8 cellular contexts compared by ENCODE assay signal in genomic region chr10:71726673-71727428, GRCh38. TPM values are rescaled to one million over a fixed set of nuclear protein-coding genes. Genes with fewer than 3 reads are reported as not detected.
DNase-seq lines count a peak whose midpoint lies in the region; ATAC-seq, FAIRE-seq and TF ChIP-seq lines count a peak whose summit lies in the region.

No MANE protein-coding gene starts in this region.

- peak overlapping the region; percentile 88; the same call in 1 of the 2 replicates for H2AFZ ChIP-seq in KMS-11 (ENCODE audit: low read depth)

- ATAC-seq in CD8-positive, alpha-beta T cell, result peak; percentile 45
- ATAC-seq in GM21390 (IDR thresholded peaks at IDR 0.05; ENCODE audit: unreplicated experiment), result peak; percentile 31

- peaks cover 83% of the 10 kb centered on the region for H3K4me1 Mint-ChIP-seq in CD8-positive, alpha-beta T cell (ENCODE audit: low read depth)

- no peaks in the 10 kb centered on the region for H3K9me3 Mint-ChIP-seq in CD8-positive, alpha-beta T cell

- no peak for TF ChIP-seq CTCF in CD8-positive, alpha-beta T cell (IDR thresholded peaks at IDR 0.05)
- TF ChIP-seq CTCF in KMS-11 (conservative IDR thresholded peaks at IDR 0.05; ENCODE audit: low read depth, low read length) (no peak), bronchial epithelial cell (IDR thresholded peaks at IDR 0.05; ENCODE audit: insufficient read depth, low read length, severe bottlenecking) (no peak)

- H3K27ac ChIP-seq in CD8-positive, alpha-beta T cell (ENCODE audit: low read depth, low read length), result peak overlapping the region; percentile 75
- no peak overlapping the region; the same call in 1 of the 2 replicates for H3K27ac ChIP-seq in KMS-11

- DNase-seq in CD8-positive, alpha-beta T cell, result peak in 2 of 7 experiments; percentile 45 to 62
- no peak for DNase-seq in bronchial epithelial cell (ENCODE audit: low read depth)
- DNase-seq in stimulated activated CD4-positive, alpha-beta T cell treated with anti-CD3 and anti-CD28 coated beads, TNF-alpha, amount 100 ng/mL, for 24 hours (ENCODE audit: low read depth in 3 of 3), result peak in 2 of 3 experiments; percentile 41 to 63
- no peak for DNase-seq in amygdala (lab: John Stamatoyannopoulos, UW)
- no peak for DNase-seq in NCI-H510A (lab: John Stamatoyannopoulos, UW)
- no peak for DNase-seq in NCI-H1048 (lab: John Stamatoyannopoulos, UW)

- no peak overlapping the region; the same call in 1 of the 2 replicates for H3K9ac ChIP-seq in KMS-11

- H3K27me3 Mint-ChIP-seq in CD8-positive, alpha-beta T cell (ENCODE audit: low read depth), result no peaks in the 10 kb centered on the region

- H3K36me3 ChIP-seq in CD8-positive, alpha-beta T cell (ENCODE audit: insufficient read depth, low read length), result no peaks in the 10 kb centered on the region
- no peaks in the 10 kb centered on the region for H3K36me3 ChIP-seq in KMS-11 (ENCODE audit: insufficient read depth)
- H3K36me3 ChIP-seq in bronchial epithelial cell (ENCODE audit: control insufficient read depth, insufficient read depth, low read length), result no peaks in the 10 kb centered on the region

- no peaks in the 10 kb centered on the region for H3K79me2 ChIP-seq in KMS-11 (ENCODE audit: insufficient read depth, low read depth)

- intact Hi-C loops in CD8-positive, alpha-beta T cell (cut with DNase I, micrococcal nuclease), result loop anchor here (1.0 to 2.0 kb wide), 6 partner anchors 9 to 46 kb away; partner anchors contain the start of gene VSIR (in 2 of the 2)

- FAIRE-seq in bronchial epithelial cell (lab: Jason Lieb, UNC), result peak; percentile 50

- H3K9me3 ChIP-seq in CD8-positive, alpha-beta T cell (ENCODE audit: low read length), result no peaks in the 10 kb centered on the region

- POLR2A ChIA-PET in CD8-positive, alpha-beta T cell (lab: Charles Lee), result interaction anchor here (0.6 to 10.0 kb wide), 13 partner anchors 9 to 50 kb away, joined by 3 to 162 read pairs (median 7); partner anchors contain the start of gene VSIR

- no peaks in the 10 kb centered on the region for H3K36me3 Mint-ChIP-seq in CD8-positive, alpha-beta T cell

- CTCF ChIA-PET in CD8-positive, alpha-beta T cell (lab: Charles Lee), result interaction anchor here (1.3 to 11.3 kb wide), 10 partner anchors 12 to 43 kb away, joined by 3 to 207 read pairs (median 19); partner anchors contain the start of gene VSIR

- H4K20me1 ChIP-seq in KMS-11 (ENCODE audit: insufficient read depth), result no peaks in the 10 kb centered on the region

- peak overlapping the region; percentile 34; the same call in 1 of the 2 replicates for H3K4me2 ChIP-seq in KMS-11

- no peaks in the 10 kb centered on the region for H3K27me3 ChIP-seq in CD8-positive, alpha-beta T cell (ENCODE audit: insufficient read depth, low read length)
- H3K27me3 ChIP-seq in KMS-11 (ENCODE audit: insufficient read depth, low read depth), result peaks cover 3% of the 10 kb centered on the region; the same call in 1 of the 2 replicates
- H3K27me3 ChIP-seq in bronchial epithelial cell (ENCODE audit: control insufficient read depth, insufficient read depth, low read length), result no peaks in the 10 kb centered on the region

- H3K4me3 ChIP-seq in CD8-positive, alpha-beta T cell (ENCODE audit: low read depth, low read length), result peak overlapping the region; percentile 18
- H3K4me3 ChIP-seq in KMS-11 (IDR thresholded peaks at IDR 0.05; ENCODE audit: insufficient read depth, low read depth, low read length) (no peak overlapping the region), bronchial epithelial cell (ENCODE audit: low read depth, low read length) (no peak overlapping the region)

- H3K4me1 ChIP-seq in CD8-positive, alpha-beta T cell (ENCODE audit: insufficient read depth, low read length), result peaks cover 86% of the 10 kb centered on the region
- H3K4me1 ChIP-seq in KMS-11 (ENCODE audit: low read depth, poor library complexity, severe bottlenecking), result peaks cover 19% of the 10 kb centered on the region

- peak overlapping the region; percentile 98 for H3K27ac Mint-ChIP-seq in CD8-positive, alpha-beta T cell

- peak overlapping the region; percentile 58 for H3K4me3 Mint-ChIP-seq in CD8-positive, alpha-beta T cell

RNA-seq across cellular contexts. Expression of gene C10orf105, which starts 7.3 kb away (rescaled TPM):
- under 1 TPM; 0.14 to 0.33 TPM for total RNA-seq in CD8-positive, alpha-beta T cell
- total RNA-seq in bronchial epithelial cell, result not detected in 2 replicates

RNA-seq across cellular contexts. Expression of gene VSIR, which starts 46.5 kb away (rescaled TPM):
- 10 to 100 TPM; 57.3 to 61.7 TPM for total RNA-seq in CD8-positive, alpha-beta T cell
- 6.8 and 7.9 TPM in 2 replicates for total RNA-seq in bronchial epithelial cell

Comparison
In these comparisons a context has a peak if more than half of its experiments do, and no peak if none do; other contexts are left out.
1. DNase-seq: peak in stimulated activated CD4-positive, alpha-beta T cell treated with anti-CD3 and anti-CD28 coated beads, TNF-alpha, amount 100 ng/mL, for 24 hours (2 of 3); none in bronchial epithelial cell (single experiment), amygdala (0 of 56), NCI-H510A (single experiment) and NCI-H1048 (single experiment).